8 cellular contexts compared by ENCODE assay signal in genomic region chr4:81466841-81467671, GRCh38. TPM values are rescaled to one million over a fixed set of nuclear protein-coding genes. Genes with fewer than 3 reads are reported as not detected.
DNase-seq lines count a peak whose midpoint lies in the region; ATAC-seq and TF ChIP-seq lines count a peak whose summit lies in the region.

No MANE protein-coding gene starts in this region.

- peaks cover 45% of the 10 kb centered on the region for H3K4me1 Mint-ChIP-seq in Calu3 (ENCODE audit: low read depth, unreplicated experiment)
- H3K4me1 Mint-ChIP-seq in activated T-helper 2 cell treated with anti-CD3 and anti-CD28 coated beads, Interferon-gamma antibody, Interleukin-2, Interleukin-4, amounts not matched to agents 10 μg/mL and 5 μg/mL and 100 μg/mL, durations not matched to agents 14 hours and 24 hours and 36 hours (ENCODE audit: low read depth): peaks cover 17% of the 10 kb centered on the region

- H2BK12ac ChIP-seq in trophoblast cell (ENCODE audit: low read length): no peak overlapping the region

- H3K4me3 Mint-ChIP-seq in Calu3 (ENCODE audit: low read depth, unreplicated experiment): peak overlapping the region; percentile 7
- no peak overlapping the region for H3K4me3 Mint-ChIP-seq in activated T-helper 2 cell treated with anti-CD3 and anti-CD28 coated beads, Interferon-gamma antibody, Interleukin-2, Interleukin-4, amounts not matched to agents 10 μg/mL and 5 μg/mL and 100 μg/mL, durations not matched to agents 14 hours and 24 hours and 36 hours (ENCODE audit: low read depth)

- H3K9me2 ChIP-seq in PC-3 (replicated peaks; ENCODE audit: low read length): no peaks in the 10 kb centered on the region

- DNase-seq in Calu3 (peak; percentile 64), HuH-7.5 (ENCODE audit: low spot score) (peak; percentile 30), PC-3 (peak; percentile 88), fibroblast of villous mesenchyme (ENCODE audit: low read depth) (peak; percentile 65), trophoblast cell (peak; percentile 90 to 99), GOT3 (lab: John Stamatoyannopoulos, UW) (no peak)
- DNase-seq in activated T-helper 2 cell treated with anti-CD3 and anti-CD28 coated beads, Interferon-gamma antibody, Interleukin-2, Interleukin-4, amounts not matched to agents 10 μg/mL and 5 μg/mL and 100 μg/mL, durations not matched to agents 14 hours and 24 hours and 36 hours (ENCODE audit: low spot score): peak; percentile 45

- no peak overlapping the region for H4K91ac ChIP-seq in trophoblast cell (ENCODE audit: low read depth, low read length)

- no peaks in the 10 kb centered on the region for H3F3A ChIP-seq in PC-3 (ENCODE audit: low read length, unreplicated experiment)

- peaks cover 27% of the 10 kb centered on the region for H3K36me3 Mint-ChIP-seq in Calu3 (ENCODE audit: insufficient read depth, unreplicated experiment)
- no peaks in the 10 kb centered on the region for H3K36me3 Mint-ChIP-seq in activated T-helper 2 cell treated with anti-CD3 and anti-CD28 coated beads, Interferon-gamma antibody, Interleukin-2, Interleukin-4, amounts not matched to agents 10 μg/mL and 5 μg/mL and 100 μg/mL, durations not matched to agents 14 hours and 24 hours and 36 hours (ENCODE audit: low read depth)

- CTCF ChIA-PET in Calu3 (lab: Charles Lee) (interaction anchor here (0.6 to 1.5 kb wide), 10 partner anchors 25 to 801 kb away, joined by 3 to 7 read pairs (median 4); no protein-coding TSS in a partner anchor), PC-3 (lab: Charles Lee) (interaction anchor here (1.0 kb wide), 1 partner anchor 221 kb away, joined by 3 read pairs; no protein-coding TSS in a partner anchor)

- no CpG with 5 or more reads among the region's 5 CpGs for WGBS in trophoblast cell (ENCODE audit: extremely low coverage, insufficient coverage, insufficient read length)

- no peaks in the 10 kb centered on the region for H3K27me3 Mint-ChIP-seq in Calu3 (ENCODE audit: unreplicated experiment)
- peaks cover 20% of the 10 kb centered on the region for H3K27me3 Mint-ChIP-seq in activated T-helper 2 cell treated with anti-CD3 and anti-CD28 coated beads, Interferon-gamma antibody, Interleukin-2, Interleukin-4, amounts not matched to agents 10 μg/mL and 5 μg/mL and 100 μg/mL, durations not matched to agents 14 hours and 24 hours and 36 hours (ENCODE audit: low read depth)

- H3K18ac ChIP-seq in trophoblast cell (ENCODE audit: low read length): no peak overlapping the region

- H3K27me3 ChIP-seq in PC-3 (ENCODE audit: low read length) (no peaks in the 10 kb centered on the region), trophoblast cell (ENCODE audit: insufficient read depth, low read length) (no peaks in the 10 kb centered on the region)

- no peaks in the 10 kb centered on the region for H4K20me1 ChIP-seq in PC-3 (ENCODE audit: low read length)

- H2AK5ac ChIP-seq in trophoblast cell (ENCODE audit: low read length): no peak overlapping the region

- H4K8ac ChIP-seq in trophoblast cell (ENCODE audit: low read depth, low read length): no peak overlapping the region

- no peaks in the 10 kb centered on the region for H3K9me3 Mint-ChIP-seq in Calu3 (ENCODE audit: low read depth, unreplicated experiment)
- no peaks in the 10 kb centered on the region for H3K9me3 Mint-ChIP-seq in activated T-helper 2 cell treated with anti-CD3 and anti-CD28 coated beads, Interferon-gamma antibody, Interleukin-2, Interleukin-4, amounts not matched to agents 10 μg/mL and 5 μg/mL and 100 μg/mL, durations not matched to agents 14 hours and 24 hours and 36 hours

- H3K9ac ChIP-seq in PC-3 (ENCODE audit: low read length) (no peak overlapping the region), trophoblast cell (ENCODE audit: low read length) (no peak overlapping the region)

- ATAC-seq in PC-3 (peak; percentile 45), HG03280 (IDR thresholded peaks at IDR 0.05; ENCODE audit: unreplicated experiment) (no peak)

- H2AFZ ChIP-seq in PC-3 (ENCODE audit: low read length) (no peak overlapping the region), trophoblast cell (ENCODE audit: insufficient read depth, low read length, poor library complexity) (no peak overlapping the region)

- TF ChIP-seq CTCF in Calu3 (IDR thresholded peaks at IDR 0.05; ENCODE audit: unreplicated experiment): peak; percentile 49
- TF ChIP-seq CTCF in PC-3 (conservative IDR thresholded peaks at IDR 0.05; ENCODE audit: low read depth, low read length): peak; percentile 85
- peak; percentile 95 for TF ChIP-seq CTCF in fibroblast of villous mesenchyme (IDR thresholded peaks at IDR 0.05; ENCODE audit: insufficient read depth, low read depth, low read length)

- no peaks in the 10 kb centered on the region for H3K9me3 ChIP-seq in PC-3 (ENCODE audit: low read length)
- no peaks in the 10 kb centered on the region for H3K9me3 ChIP-seq in trophoblast cell (ENCODE audit: insufficient read depth, low read depth, low read length)

- H3K4ac ChIP-seq in trophoblast cell (ENCODE audit: low read depth, low read length): no peak overlapping the region

- H3K27ac ChIP-seq in PC-3 (ENCODE audit: low read length) (peak overlapping the region; percentile 57), trophoblast cell (ENCODE audit: low read depth, low read length) (no peak overlapping the region)

- POLR2A ChIA-PET in PC-3 (lab: Charles Lee; ENCODE audit: unreplicated experiment): no interaction called here

- H3K14ac ChIP-seq in trophoblast cell (ENCODE audit: low read length): no peak overlapping the region

- H3K79me1 ChIP-seq in trophoblast cell (ENCODE audit: low read length): no peaks in the 10 kb centered on the region

- H3K27ac Mint-ChIP-seq in Calu3 (ENCODE audit: unreplicated experiment): peak overlapping the region; percentile 22
- no peak overlapping the region for H3K27ac Mint-ChIP-seq in activated T-helper 2 cell treated with anti-CD3 and anti-CD28 coated beads, Interferon-gamma antibody, Interleukin-2, Interleukin-4, amounts not matched to agents 10 μg/mL and 5 μg/mL and 100 μg/mL, durations not matched to agents 14 hours and 24 hours and 36 hours

- intact Hi-C loops in Calu3 (cut with micrococcal nuclease; ENCODE audit: unreplicated experiment): loop anchor here (1.0 to 10.0 kb wide), 6 partner anchors 60 to 800 kb away; no protein-coding TSS in a partner anchor
- intact Hi-C loops in PC-3 (cut with micrococcal nuclease): loop anchor here (1.0 to 5.0 kb wide), 7 partner anchors 15 to 801 kb away; no protein-coding TSS in a partner anchor
- intact Hi-C loops in activated T-helper 2 cell treated with anti-CD3 and anti-CD28 coated beads, Interferon-gamma antibody, Interleukin-2, Interleukin-4, amounts not matched to agents 10 μg/mL and 5 μg/mL and 100 μg/mL, durations not matched to agents 14 hours and 24 hours and 36 hours (cut with micrococcal nuclease): loop anchor here (1.0 kb wide), 2 partner anchors 377 to 801 kb away; no protein-coding TSS in a partner anchor

- H3K4me3 ChIP-seq in PC-3 (ENCODE audit: low read length) (no peak overlapping the region), fibroblast of villous mesenchyme (ENCODE audit: low read depth, low read length) (no peak overlapping the region), trophoblast cell (ENCODE audit: low read depth, low read length) (no peak overlapping the region)

- no peak overlapping the region for H2BK5ac ChIP-seq in trophoblast cell (ENCODE audit: low read depth, low read length, poor library complexity)

- no peak overlapping the region for H2BK120ac ChIP-seq in trophoblast cell (ENCODE audit: insufficient read depth, low read length, poor library complexity)

- H3K4me1 ChIP-seq in PC-3 (ENCODE audit: insufficient read depth, low read length): peaks cover 16% of the 10 kb centered on the region
- peaks cover 9 to 12% of the 10 kb centered on the region in 2 experiments for H3K4me1 ChIP-seq in trophoblast cell (ENCODE audit: control insufficient read depth in 1 of 2, insufficient read depth in 2 of 2, low read length in 2 of 2)

- H3K79me2 ChIP-seq in PC-3 (ENCODE audit: low read length) (no peaks in the 10 kb centered on the region), trophoblast cell (ENCODE audit: control insufficient read depth, insufficient read depth, low read length, poor library complexity) (peaks cover 2% of the 10 kb centered on the region)

- no peak overlapping the region for H4K12ac ChIP-seq in trophoblast cell (ENCODE audit: low read depth, low read length)

- no peak overlapping the region for H3K23ac ChIP-seq in trophoblast cell (ENCODE audit: low read length)

- H3K36me3 ChIP-seq in PC-3 (ENCODE audit: low read depth, low read length): no peaks in the 10 kb centered on the region; the same call in 1 of the 2 replicates
- no peaks in the 10 kb centered on the region for H3K36me3 ChIP-seq in trophoblast cell (ENCODE audit: control insufficient read depth in 1 of 2, insufficient read depth in 2 of 2, low read length in 2 of 2)

- BruUV-seq in Calu3 (replicated peaks; lab: Mats Ljungman, UMichigan) (no TSS peak), PC-3 (replicated peaks; lab: Mats Ljungman, UMichigan) (no TSS peak)

- H3K4me2 ChIP-seq in PC-3 (ENCODE audit: low read length) (peak overlapping the region; percentile 47), trophoblast cell (ENCODE audit: low read length) (no peak overlapping the region)

RNA-seq across cellular contexts. Expression of gene RASGEF1B, which starts 4.7 kb away (rescaled TPM):
- total RNA-seq in Calu3 (2022) (33.8 and 36.3 TPM in 2 replicates), PC-3 (2014; rRNA removed) (1.4 TPM in 2 replicates), fibroblast of villous mesenchyme (0.32 TPM in 1 of 2 replicates, not detected in the other)
- 0.39 and 0.55 TPM in 2 replicates for total RNA-seq in activated T-helper 2 cell treated with anti-CD3 and anti-CD28 coated beads, Interferon-gamma antibody, Interleukin-2, Interleukin-4, amounts not matched to agents 10 μg/mL and 5 μg/mL and 100 μg/mL, durations not matched to agents 14 hours and 24 hours and 36 hours
- polyA plus RNA-seq in trophoblast cell (2013): 2.0 and 2.3 TPM in 2 replicates

Comparison
In these comparisons a context has a peak if more than half of its experiments do, and no peak if none do; other contexts are left out.
1. RNA of gene RASGEF1B, which starts 4.7 kb away (total RNA-seq): 33.8 to 36.3 TPM in Calu3; 1.4 TPM in PC-3, 0.39 to 0.55 TPM in activated T-helper 2 cell treated with anti-CD3 and anti-CD28 coated beads, Interferon-gamma antibody, Interleukin-2, Interleukin-4, amounts not matched to agents 10 μg/mL and 5 μg/mL and 100 μg/mL, durations not matched to agents 14 hours and 24 hours and 36 hours and 0.32 TPM in fibroblast of villous mesenchyme; every median in the first group is over 10 times any median in the second.
2. Peak in every context shown above with its lines, with median percentiles within 50 percentile points of each other: CTCF ChIP-seq.